ENCODE assay signal across 14 cellular contexts in the genomic region with DNA sequence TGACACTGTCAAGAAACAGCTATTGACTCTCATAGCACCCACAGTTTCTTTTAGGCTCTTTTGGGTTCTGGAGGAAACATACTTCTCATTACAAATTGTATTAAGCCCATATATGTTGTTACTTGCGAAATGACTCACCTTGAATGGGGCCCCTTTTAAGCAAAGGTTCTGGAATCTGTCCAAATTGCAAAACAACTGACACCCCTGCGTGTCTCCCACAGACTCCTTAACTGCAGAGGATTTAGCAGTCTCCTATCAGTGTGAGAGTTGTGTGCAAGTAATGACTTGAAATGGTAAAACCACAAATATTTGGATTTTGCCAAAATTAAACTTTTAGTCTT.
A peak's percentile ranks its signal among the peaks of the same experiment; 100 is the strongest.
DNase-seq lines count a peak whose midpoint lies in the region; ATAC-seq, FAIRE-seq and TF ChIP-seq lines count a peak whose summit lies in the region.
"Had no signal": no experiment of that assay in that cellular context is flagged by ENCODE, and none has a peak within 500 bp of the region (broad histone marks: within the 10 kb centered on the region; RNA-seq: fewer than 3 reads in every experiment).

No MANE protein-coding gene starts in this region.

- H3F3A ChIP-seq in smooth muscle cell (ENCODE audit: low read depth), result no peaks in the 10 kb centered on the region

- H3K9ac ChIP-seq in smooth muscle cell (ENCODE audit: low read depth), result no peak overlapping the region

- FAIRE-seq in bronchial epithelial cell (lab: Jason Lieb, UNC), result no peak

- peaks cover 1% of the 10 kb centered on the region for H4K20me1 ChIP-seq in smooth muscle cell (ENCODE audit: low read depth)

- peaks cover 13% of the 10 kb centered on the region for H3K4me1 ChIP-seq in foreskin keratinocyte
- H3K4me1 ChIP-seq in smooth muscle cell (ENCODE audit: low read depth), result peaks cover 22% of the 10 kb centered on the region

- H3K36me3 ChIP-seq in bronchial epithelial cell (ENCODE audit: control insufficient read depth, insufficient read depth, low read length), result no peaks in the 10 kb centered on the region
- H3K36me3 ChIP-seq in smooth muscle cell (ENCODE audit: low read depth), result no peaks in the 10 kb centered on the region

- peak; percentile 36 for DNase-seq in RWPE1 (ENCODE audit: low spot score)
- peak; percentile 87 for DNase-seq in bronchial epithelial cell (ENCODE audit: low read depth)
- DNase-seq in foreskin keratinocyte, result peak; percentile 66 to 83
- DNase-seq in smooth muscle cell (lab: John Stamatoyannopoulos, UW; ENCODE audit: unreplicated experiment), result no peak
- no peak for DNase-seq in NK-92 treated with Interleukin-12 subunit alpha and Interleukin-12 subunit beta, amount 100 ng/mL, for 24 hours (lab: John Stamatoyannopoulos, UW)
- no peak for DNase-seq in middle frontal gyrus (ENCODE audit: extremely low spot score, low spot score)
- DNase-seq: CD8-positive, alpha-beta T cell; Karpas-422; NCI-H1417 treated with DMSO at 0.1 percent for 48 hours; NCI-H2081; NCI-H526; PC-3 had no signal

- CTCF ChIA-PET in RWPE1 (lab: Yijun Ruan, JAX), result no interaction called here

- POLR2A ChIA-PET in RWPE1 (lab: Yijun Ruan, JAX; ENCODE audit: low non-redundant PET), result no interaction called here

- no peak overlapping the region for H3K4me2 ChIP-seq in smooth muscle cell

- H3K9me3 ChIP-seq in smooth muscle cell (replicated peaks; ENCODE audit: low read depth), result no peaks in the 10 kb centered on the region

- WGBS in smooth muscle cell (ENCODE audit: low lambda C conversion rate), result 77% methylated on average over 2 of the region's 2 CpGs

- no peaks in the 10 kb centered on the region for H3K79me2 ChIP-seq in smooth muscle cell (ENCODE audit: low read depth)

- ATAC-seq in foreskin keratinocyte, result peak; percentile 81
- ATAC-seq in HG03095 (IDR thresholded peaks at IDR 0.05; ENCODE audit: unreplicated experiment), result no peak
- ATAC-seq: CD8-positive, alpha-beta T cell; PC-3 had no signal

- H3K27me3 ChIP-seq in bronchial epithelial cell (ENCODE audit: control insufficient read depth, insufficient read depth, low read length), result no peaks in the 10 kb centered on the region
- no peaks in the 10 kb centered on the region for H3K27me3 ChIP-seq in foreskin keratinocyte
- H3K27me3 ChIP-seq in smooth muscle cell (ENCODE audit: low read depth), result no peaks in the 10 kb centered on the region

- no peak overlapping the region for H3K4me3 ChIP-seq in bronchial epithelial cell (ENCODE audit: low read depth, low read length)
- no peak overlapping the region for H3K4me3 ChIP-seq in smooth muscle cell

- no peak overlapping the region for H3K27ac ChIP-seq in RWPE1
- H3K27ac ChIP-seq in foreskin keratinocyte, result no peak overlapping the region
- peak overlapping the region; percentile 51 for H3K27ac ChIP-seq in smooth muscle cell (ENCODE audit: low read depth)
- H3K27ac ChIP-seq: HL-60 had no signal

- H2AFZ ChIP-seq in smooth muscle cell (ENCODE audit: low read depth), result no peak overlapping the region

- TF ChIP-seq CTCF in RWPE1 (conservative IDR thresholded peaks at IDR 0.05; ENCODE audit: low read depth) (no peak), bronchial epithelial cell (IDR thresholded peaks at IDR 0.05; ENCODE audit: insufficient read depth, low read length, severe bottlenecking) (no peak), foreskin keratinocyte (conservative IDR thresholded peaks at IDR 0.05) (no peak), smooth muscle cell (IDR thresholded peaks at IDR 0.05; ENCODE audit: borderline replicate concordance, insufficient read depth, poor library complexity, severe bottlenecking) (no peak)

Comparison
In these comparisons a context has a peak if more than half of its experiments do, and no peak if none do; other contexts are left out.
1. DNase-seq: peak in RWPE1 (single experiment), bronchial epithelial cell (single experiment) and foreskin keratinocyte (2 of 2); none in smooth muscle cell (single experiment), NK-92 treated with Interleukin-12 subunit alpha and Interleukin-12 subunit beta, amount 100 ng/mL, for 24 hours (single experiment) and middle frontal gyrus (single experiment).